Comparison of ENCODE assay signal across 22 cellular contexts in the genomic region with DNA sequence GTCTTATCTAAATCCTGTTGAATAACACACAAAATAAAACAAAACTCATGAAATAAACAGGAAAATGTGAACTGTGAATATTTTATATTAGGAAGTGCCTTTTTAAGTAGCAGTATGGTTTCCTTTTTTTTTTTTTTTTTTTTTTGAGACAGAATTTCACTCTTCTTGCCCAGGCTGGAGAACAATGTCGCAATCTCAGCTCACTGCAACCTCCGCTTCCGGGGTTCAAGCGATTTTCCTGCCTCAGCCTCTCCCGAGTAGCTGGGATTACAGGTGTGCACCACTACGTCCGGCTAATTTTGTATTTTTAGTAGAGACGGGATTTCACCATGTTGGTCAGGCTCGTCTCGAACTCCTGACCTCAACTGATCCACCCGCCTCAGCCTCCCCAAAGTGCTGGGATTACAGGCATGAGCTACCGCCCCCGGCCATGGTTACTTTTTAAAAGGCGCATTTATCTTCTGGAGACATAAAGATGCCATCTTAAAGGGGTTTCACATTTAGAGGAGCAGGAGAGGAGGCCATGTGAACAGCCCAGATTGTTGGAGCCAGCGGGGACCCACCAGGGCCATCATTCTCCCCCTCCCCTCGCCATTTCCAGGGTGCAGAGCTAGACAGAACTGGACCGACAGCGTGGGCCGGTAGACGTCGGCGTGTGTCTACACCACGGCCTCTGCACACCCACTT.
DNase-seq lines count a peak whose midpoint lies in the region; ATAC-seq, FAIRE-seq and TF ChIP-seq lines count a peak whose summit lies in the region.
"Had no signal": no experiment of that assay in that cellular context is flagged by ENCODE, and none has a peak within 500 bp of the region (broad histone marks: within the 10 kb centered on the region; RNA-seq: fewer than 3 reads in every experiment).

No MANE protein-coding gene starts in this region.

- H3K14ac ChIP-seq in H9 (ENCODE audit: insufficient read depth, low read length): peak overlapping the region; percentile 73

- H2BK12ac ChIP-seq in H9 (ENCODE audit: insufficient read length, low read depth, low read length): no peak overlapping the region

- H3K4me2 ChIP-seq in H9 (ENCODE audit: insufficient read depth, insufficient read length, low read length) (peak overlapping the region; percentile 66), keratinocyte (ENCODE audit: control insufficient read depth, extremely low read depth, insufficient read depth, low read depth, low read length) (peak overlapping the region; percentile 42)
- H3K4me2 ChIP-seq: PC-9 had no signal

- peaks cover 0 to 2% of the 10 kb centered on the region in 2 experiments; a peak in 1 of 5 replicates for H3K9me3 Mint-ChIP-seq in H9
- H3K9me3 Mint-ChIP-seq in chondrocyte (ENCODE audit: low read depth): no peaks in the 10 kb centered on the region
- no peaks in the 10 kb centered on the region for H3K9me3 Mint-ChIP-seq in progenitor cell of endocrine pancreas (ENCODE audit: low read depth)
- H3K9me3 Mint-ChIP-seq: activated CD4-positive, alpha-beta T cell treated with anti-CD3 and anti-CD28 coated beads, Interleukin-2, amount 10 ng/mL, durations not matched to agents 7 days and 5 days; natural killer cell; T-cell had no signal

- no peak overlapping the region for H2BK20ac ChIP-seq in H9 (ENCODE audit: low read depth, low read length, poor library complexity, severe bottlenecking)

- no peaks in the 10 kb centered on the region for H3K23me2 ChIP-seq in H9 (ENCODE audit: insufficient read length, low read depth, low read length, poor library complexity, severe bottlenecking)

- H3K27me3 Mint-ChIP-seq in H9 (ENCODE audit: low read depth) (peaks cover 96% of the 10 kb centered on the region), chondrocyte (ENCODE audit: low read depth) (no peaks in the 10 kb centered on the region), progenitor cell of endocrine pancreas (peaks cover 3% of the 10 kb centered on the region)

- H3K9me1 ChIP-seq in keratinocyte (ENCODE audit: control insufficient read depth, extremely low read depth, insufficient read depth, low read length): no peaks in the 10 kb centered on the region

- no peak overlapping the region for H2AK5ac ChIP-seq in H9 (ENCODE audit: insufficient read length, low read length)

- H3K36me3 ChIP-seq in keratinocyte (ENCODE audit: control insufficient read depth in 2 of 2, extremely low read depth in 1 of 2, insufficient read depth in 2 of 2, low read length in 2 of 2): no peaks in the 10 kb centered on the region
- H3K36me3 ChIP-seq: brain microvascular endothelial cell, heart right ventricle had no signal

- FAIRE-seq in keratinocyte (lab: Jason Lieb, UNC): no peak
- FAIRE-seq: urothelium cell line had no signal

- H3K27ac Mint-ChIP-seq in H9: 0 out of 7 replicates have a peak overlapping the region, but pooled peaks of 1 of the 3 experiments have one; percentile 60
- H3K27ac Mint-ChIP-seq in chondrocyte (ENCODE audit: unreplicated experiment): peak overlapping the region; percentile 51
- H3K27ac Mint-ChIP-seq in progenitor cell of endocrine pancreas: peak overlapping the region; percentile 83
- H3K27ac Mint-ChIP-seq: activated CD4-positive, alpha-beta T cell treated with anti-CD3 and anti-CD28 coated beads, Interleukin-2, amount 10 ng/mL, durations not matched to agents 7 days and 5 days; natural killer cell; T-cell had no signal

- no peaks in the 10 kb centered on the region for H3K9me3 ChIP-seq in H9 (ENCODE audit: control insufficient read depth, low read depth, low read length)
- no peaks in the 10 kb centered on the region for H3K9me3 ChIP-seq in keratinocyte (ENCODE audit: control insufficient read depth, low read depth, low read length)
- H3K9me3 ChIP-seq: heart right ventricle, psoas muscle had no signal

- H3K79me2 ChIP-seq in H9 (ENCODE audit: insufficient read depth, low read length): no peaks in the 10 kb centered on the region
- no peaks in the 10 kb centered on the region for H3K79me2 ChIP-seq in keratinocyte (ENCODE audit: control insufficient read depth, insufficient read depth, low read length)

- no peak overlapping the region for H3T11ph ChIP-seq in H9 (ENCODE audit: low read length)

- H3K4me1 Mint-ChIP-seq in H9 (peaks cover 28 to 37% of the 10 kb centered on the region in 2 experiments), chondrocyte (ENCODE audit: low read depth) (peaks cover 67% of the 10 kb centered on the region), progenitor cell of endocrine pancreas (ENCODE audit: low read depth) (peaks cover 39% of the 10 kb centered on the region)
- H3K4me1 Mint-ChIP-seq: activated CD4-positive, alpha-beta T cell treated with anti-CD3 and anti-CD28 coated beads, Interleukin-2, amount 10 ng/mL, durations not matched to agents 7 days and 5 days; natural killer cell; T-cell had no signal

- H3K23ac ChIP-seq in H9 (ENCODE audit: insufficient read length, low read depth, low read length): no peak overlapping the region

- TF ChIP-seq CTCF in H9 (conservative IDR thresholded peaks at IDR 0.05): no peak
- no peak for TF ChIP-seq CTCF in chondrocyte (IDR thresholded peaks at IDR 0.05)
- no peak for TF ChIP-seq CTCF in keratinocyte (optimal IDR thresholded peaks at IDR 0.05 in 1 of 3, IDR thresholded peaks at IDR 0.05 in 1 of 3, conservative IDR thresholded peaks at IDR 0.05 in 1 of 3; ENCODE audit: extremely low read depth in 1 of 3, insufficient read depth in 2 of 3, low read length in 3 of 3)
- TF ChIP-seq CTCF in progenitor cell of endocrine pancreas (IDR thresholded peaks at IDR 0.05; ENCODE audit: unreplicated experiment): no peak

- no peak overlapping the region for H2BK15ac ChIP-seq in H9 (ENCODE audit: low read depth, low read length)

- H3K4me3 Mint-ChIP-seq in H9 (peak overlapping the region; percentile 36 to 72; a peak in 4 of 5 replicates), chondrocyte (ENCODE audit: unreplicated experiment) (peak overlapping the region; percentile 25), progenitor cell of endocrine pancreas (ENCODE audit: low read depth) (no peak overlapping the region)
- H3K4me3 Mint-ChIP-seq: activated CD4-positive, alpha-beta T cell treated with anti-CD3 and anti-CD28 coated beads, Interleukin-2, amount 10 ng/mL, durations not matched to agents 7 days and 5 days; natural killer cell; T-cell had no signal

- WGBS in H9 (ENCODE audit: extremely low coverage, insufficient read length, low lambda C conversion rate): no CpG with 5 or more reads among the region's 23 CpGs

- H4K20me1 ChIP-seq in H9 (ENCODE audit: control insufficient read depth, insufficient read depth, insufficient read length): no peaks in the 10 kb centered on the region
- no peaks in the 10 kb centered on the region for H4K20me1 ChIP-seq in keratinocyte (ENCODE audit: control insufficient read depth, extremely low read depth, insufficient read depth, low read length)

- no peak overlapping the region for H4K8ac ChIP-seq in H9 (replicated peaks; ENCODE audit: insufficient read length, low read depth, low read length)

- H3K56ac ChIP-seq in H9 (ENCODE audit: insufficient read length, low read depth, low read length): no peak overlapping the region

- H3K4me3 ChIP-seq in keratinocyte (ENCODE audit: control insufficient read depth in 2 of 3, extremely low read depth in 1 of 3, insufficient read depth in 2 of 3, low read depth in 1 of 3, low read length in 3 of 3): no peak overlapping the region
- H3K4me3 ChIP-seq: heart right ventricle, PC-9, psoas muscle, skin epidermis had no signal

- H3K9ac ChIP-seq in H9 (ENCODE audit: extremely low read depth, insufficient read length, low read length): no peak overlapping the region
- H3K9ac ChIP-seq in keratinocyte (ENCODE audit: control insufficient read depth, extremely low read depth, insufficient read depth, low read length): no peak overlapping the region

- ATAC-seq in GM18867 (IDR thresholded peaks at IDR 0.05; ENCODE audit: unreplicated experiment): no peak
- ATAC-seq: heart right ventricle, natural killer cell, psoas muscle, T-cell had no signal

- DNase-seq in H9 (no peak), chondrocyte (ENCODE audit: low spot score) (no peak), keratinocyte (ENCODE audit: low read depth, low spot score) (no peak), progenitor cell of endocrine pancreas (ENCODE audit: low spot score, unreplicated experiment) (no peak), islet precursor cell (no peak), COLO668 (lab: John Stamatoyannopoulos, UW; ENCODE audit: unreplicated experiment) (no peak), inferior parietal cortex (ENCODE audit: extremely low spot score) (no peak)
- DNase-seq: activated CD4-positive, alpha-beta T cell treated with anti-CD3 and anti-CD28 coated beads, Interleukin-2, amount 10 ng/mL, durations not matched to agents 7 days and 5 days; brain microvascular endothelial cell; DMS 273 treated with DMSO at 0.1 percent for 48 hours; GDM1; heart right ventricle; natural killer cell; NCI-H1694; PC-9; psoas muscle; SIG-M5; stimulated activated CD4-positive, alpha-beta T cell treated with anti-CD3 and anti-CD28 coated beads, Interleukin-4, amount 100 ng/mL, for 24 hours; T-cell had no signal

- H3K27ac ChIP-seq in H9 (ENCODE audit: insufficient read length, low read depth, low read length): no peak overlapping the region
- no peak overlapping the region for H3K27ac ChIP-seq in keratinocyte (ENCODE audit: control insufficient read depth, insufficient read depth, low read length)
- H3K27ac ChIP-seq: PC-9, psoas muscle had no signal

- peaks cover 0 to 4% (median 0%) of the 10 kb centered on the region in 3 experiments; a peak in 3 of 7 replicates for H3K36me3 Mint-ChIP-seq in H9 (ENCODE audit: insufficient read depth in 1 of 3, low read depth in 3 of 3)
- H3K36me3 Mint-ChIP-seq in chondrocyte (ENCODE audit: low read depth): no peaks in the 10 kb centered on the region
- peaks cover 10% of the 10 kb centered on the region for H3K36me3 Mint-ChIP-seq in progenitor cell of endocrine pancreas (ENCODE audit: insufficient read depth)
- H3K36me3 Mint-ChIP-seq: natural killer cell, T-cell had no signal

- no peak overlapping the region for H2AFZ ChIP-seq in H9 (ENCODE audit: low read length)
- no peak overlapping the region for H2AFZ ChIP-seq in keratinocyte (ENCODE audit: control insufficient read depth, low read length)
- H2AFZ ChIP-seq: PC-9 had no signal

- H3K27me3 ChIP-seq in H9 (ENCODE audit: insufficient read depth, low read length) (peaks cover 22% of the 10 kb centered on the region; the same call in 1 of the 2 replicates), keratinocyte (ENCODE audit: control insufficient read depth, extremely low read depth, insufficient read depth, low read length) (no peaks in the 10 kb centered on the region)
- H3K27me3 ChIP-seq: brain microvascular endothelial cell had no signal

- no peak overlapping the region for H2BK120ac ChIP-seq in H9 (ENCODE audit: low read depth, low read length, poor library complexity, severe bottlenecking)

- H4K91ac ChIP-seq in H9 (ENCODE audit: insufficient read length, low read depth, low read length): no peak overlapping the region

- peaks cover 9% of the 10 kb centered on the region; the same call in 1 of the 2 replicates for H3K4me1 ChIP-seq in H9 (ENCODE audit: insufficient read depth, low read length)
- H3K4me1 ChIP-seq in keratinocyte (ENCODE audit: control insufficient read depth, extremely low read depth, insufficient read depth, low read length): peaks cover 3% of the 10 kb centered on the region
- H3K4me1 ChIP-seq: psoas muscle had no signal

- peak overlapping the region; percentile 28 for H3K18ac ChIP-seq in H9 (ENCODE audit: insufficient read length, low read depth, low read length)

- no peaks in the 10 kb centered on the region for H3K79me1 ChIP-seq in H9 (ENCODE audit: insufficient read depth, low read depth, low read length, poor library complexity, severe bottlenecking)

- no peak overlapping the region for H4K5ac ChIP-seq in H9 (ENCODE audit: insufficient read length, low read depth, low read length)

- no peak overlapping the region for H2BK5ac ChIP-seq in H9 (ENCODE audit: insufficient read length, low read length)

- dilution Hi-C loops in keratinocyte (cut with MboI; ENCODE audit: extremely low pct_ligation_motif_present, low sequenced_read_pairs): no loop called here

- H3K4ac ChIP-seq in H9 (ENCODE audit: low read depth, low read length): no peak overlapping the region
